In the genomic region with DNA sequence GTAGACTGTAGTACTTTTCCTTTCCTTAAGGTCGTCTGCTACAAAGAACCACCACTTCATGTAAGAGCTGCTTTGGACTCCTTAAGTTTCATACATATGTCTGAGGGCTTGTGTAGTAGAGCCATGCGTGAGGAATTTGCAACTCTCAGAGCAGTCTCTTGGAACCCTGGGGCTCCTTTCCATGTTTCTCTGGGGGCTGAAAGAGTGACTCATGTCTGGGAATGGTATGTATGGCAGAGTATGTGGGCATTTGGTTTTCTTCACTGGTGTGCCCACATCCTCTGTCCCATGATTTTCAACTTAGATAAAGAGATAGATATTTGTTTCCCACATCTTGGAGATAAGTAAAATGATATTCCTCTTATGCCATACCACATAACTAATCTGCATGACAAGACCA, we compare ENCODE assay signal across 21 cellular contexts.
DNase-seq lines count a peak whose midpoint lies in the region; ATAC-seq and TF ChIP-seq lines count a peak whose summit lies in the region.
"Had no signal": no experiment of that assay in that cellular context is flagged by ENCODE, and none has a peak within 500 bp of the region (broad histone marks: within the 10 kb centered on the region; RNA-seq: fewer than 3 reads in every experiment).

No MANE protein-coding gene starts in this region.

- DNase-seq in ELR (ENCODE audit: low read depth) (peak; percentile 70), RWPE2 (ENCODE audit: low spot score) (no peak), epidermal melanocyte (ENCODE audit: insufficient read length, low spot score) (peak; percentile 52), non-pigmented ciliary epithelial cell (ENCODE audit: low read depth) (peak; percentile 34), NCI-H1694 (lab: John Stamatoyannopoulos, UW) (no peak), NCI-H2081 (lab: John Stamatoyannopoulos, UW) (no peak), cerebellar nuclear complex (lab: John Stamatoyannopoulos, UW) (no peak)
- DNase-seq: activated CD4-positive, alpha-beta T cell treated with anti-CD3 and anti-CD28 coated beads for 36 hours; adrenal gland; Caco-2; central memory CD4-positive, alpha-beta T cell; effector CD4-positive, alpha-beta T cell; H7; islet precursor cell; naive thymus-derived CD8-positive, alpha-beta T cell; NCI-H1930; NCI-H446 treated with DMSO at 0.1 percent for 48 hours; stimulated activated CD4-positive, alpha-beta T cell treated with anti-CD3 and anti-CD28 coated beads, Interleukin-2, amount 100 ng/mL, for 24 hours; stimulated activated naive CD8-positive, alpha-beta T cell treated with anti-CD3 and anti-CD28 coated beads, Interleukin-15, amount 100 ng/mL, for 72 hours had no signal

- no peaks in the 10 kb centered on the region for H3K9me3 ChIP-seq in RWPE2 (ENCODE audit: severe bottlenecking)
- H3K9me3 ChIP-seq: adrenal gland, Caco-2 had no signal

- TF ChIP-seq CTCF in RWPE2 (IDR thresholded peaks at IDR 0.05; ENCODE audit: poor library complexity, severe bottlenecking) = no peak

- no peak overlapping the region for H3K4me3 ChIP-seq in RWPE2 (ENCODE audit: severe bottlenecking)
- H3K4me3 ChIP-seq: adrenal gland, hepatocyte had no signal

- H3K36me3 ChIP-seq in RWPE2 (ENCODE audit: low read depth) = peaks cover 88% of the 10 kb centered on the region

- peak; percentile 12; the same call in 1 of the 3 replicates for ATAC-seq in RWPE2 (ENCODE audit: low read depth)
- ATAC-seq in GM21786 (IDR thresholded peaks at IDR 0.05; ENCODE audit: unreplicated experiment) = no peak
- ATAC-seq: activated CD4-positive, alpha-beta T cell treated with anti-CD3 and anti-CD28 coated beads for 36 hours; naive thymus-derived CD8-positive, alpha-beta T cell; stimulated activated naive CD8-positive, alpha-beta T cell treated with anti-CD3 and anti-CD28 coated beads, Interleukin-15, amount 100 ng/mL, for 72 hours had no signal

- H3K4me1 ChIP-seq in RWPE2 (ENCODE audit: insufficient read depth, poor library complexity, severe bottlenecking) = no peaks in the 10 kb centered on the region
- H3K4me1 ChIP-seq: adrenal gland, Caco-2 had no signal

- no peaks in the 10 kb centered on the region for H3K27me3 ChIP-seq in RWPE2 (ENCODE audit: insufficient read depth, poor library complexity, severe bottlenecking)
- H3K27me3 ChIP-seq: adrenal gland, hepatocyte had no signal

- no peak overlapping the region for H3K27ac ChIP-seq in RWPE2 (ENCODE audit: poor library complexity, severe bottlenecking)
- H3K27ac ChIP-seq: adrenal gland, hepatocyte had no signal

Comparison
In these comparisons a context has a peak if more than half of its experiments do, and no peak if none do; other contexts are left out.
1. DNase-seq: peak in ELR (single experiment), epidermal melanocyte (single experiment) and non-pigmented ciliary epithelial cell (single experiment); none in RWPE2 (single experiment), NCI-H1694 (single experiment), NCI-H2081 (0 of 2) and cerebellar nuclear complex (0 of 2).